Comparison of ENCODE assay signal across 9 cellular contexts in the genomic region with DNA sequence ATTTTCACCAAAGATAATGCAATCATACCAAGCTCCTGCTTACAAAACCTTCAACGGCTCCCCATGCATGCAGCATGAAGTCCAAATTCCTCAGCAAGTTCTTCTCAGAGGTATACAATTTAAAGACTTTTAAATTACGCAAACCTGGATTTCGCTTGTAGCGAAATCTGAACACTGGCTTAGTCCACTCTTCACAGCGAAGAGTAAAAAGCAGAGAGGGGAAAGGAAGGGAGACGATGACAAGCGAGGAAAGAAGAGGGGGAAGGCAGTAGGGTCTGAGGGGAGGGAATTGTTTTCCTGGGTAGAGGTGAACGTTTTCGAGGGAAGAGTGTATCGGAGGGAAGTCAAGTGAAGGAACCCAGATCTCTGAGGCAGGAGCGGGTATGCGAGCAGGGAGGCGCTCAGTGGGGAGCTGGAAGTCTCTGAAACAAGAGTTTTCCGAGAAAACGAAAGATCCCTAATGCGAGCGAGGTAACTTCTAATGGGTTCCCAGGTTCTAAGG. TPM values are rescaled to one million over a fixed set of nuclear protein-coding genes. Genes with fewer than 3 reads are reported as not detected.
DNase-seq lines count a peak whose midpoint lies in the region; ATAC-seq and TF ChIP-seq lines count a peak whose summit lies in the region.
"Had no signal": no experiment of that assay in that cellular context is flagged by ENCODE, and none has a peak within 500 bp of the region (broad histone marks: within the 10 kb centered on the region; RNA-seq: fewer than 3 reads in every experiment).

No MANE protein-coding gene starts in this region.

- TF ChIP-seq CTCF in GM12875 (IDR thresholded peaks at IDR 0.05; ENCODE audit: borderline replicate concordance, insufficient read depth, low read depth, low read length): no peak
- no peak for TF ChIP-seq CTCF in heart right ventricle (IDR thresholded peaks at IDR 0.05)
- TF ChIP-seq CTCF in CD14-positive monocyte (IDR thresholded peaks at IDR 0.05): no peak
- no peak for TF ChIP-seq CTCF in progenitor cell of endocrine pancreas (IDR thresholded peaks at IDR 0.05; ENCODE audit: unreplicated experiment)

- no peak for DNase-seq in SJSA1 (ENCODE audit: low read depth in 1 of 2, low spot score in 2 of 2)
- DNase-seq in heart right ventricle: no peak
- no peak for DNase-seq in skeletal muscle cell (ENCODE audit: low read depth)
- no peak for DNase-seq in SW480 (ENCODE audit: low spot score)
- DNase-seq in D341Med (ENCODE audit: low spot score): no peak
- no peak for DNase-seq in CD14-positive monocyte (ENCODE audit: low spot score)
- DNase-seq in progenitor cell of endocrine pancreas (ENCODE audit: low spot score, unreplicated experiment): no peak
- DNase-seq: activated naive CD4-positive, alpha-beta T cell treated with anti-CD3 and anti-CD28 coated beads, Interleukin-2, amount 50 U/mL, for 16 hours had no signal

- H3K9me3 ChIP-seq in SJSA1 (replicated peaks): no peaks in the 10 kb centered on the region
- H3K9me3 ChIP-seq in heart right ventricle: no peaks in the 10 kb centered on the region

- no peaks in the 10 kb centered on the region for H3K36me3 ChIP-seq in SJSA1
- peaks cover 0 to 15% (median 0%) of the 10 kb centered on the region in 9 donors for H3K36me3 ChIP-seq in heart right ventricle

- H3K27ac ChIP-seq in SJSA1 (no peak overlapping the region), heart right ventricle (peak overlapping the region in 9 of 10 donors; percentile 35 to 83 (median 76))

- H3K4me3 ChIP-seq in GM12875 (ENCODE audit: low read depth, low read length) (peak overlapping the region; percentile 95), SJSA1 (peak overlapping the region; percentile 59), heart right ventricle (peak overlapping the region; percentile 62 to 96 (median 86)), skeletal muscle cell (ENCODE audit: low read depth, low read length) (peak overlapping the region; percentile 80)

- 3 to 4% methylated on average over 17 of the region's 17 CpGs for WGBS in heart right ventricle, 2 donors

- no peak for ATAC-seq in heart right ventricle

- peaks cover 0 to 3% (median 3%) of the 10 kb centered on the region in 3 donors for H3K27me3 Mint-ChIP-seq in CD14-positive monocyte (ENCODE audit: low read depth in 3 of 3)
- peaks cover 12% of the 10 kb centered on the region for H3K27me3 Mint-ChIP-seq in progenitor cell of endocrine pancreas

- no peaks in the 10 kb centered on the region for H3K27me3 ChIP-seq in SJSA1 (replicated peaks)
- no peaks in the 10 kb centered on the region for H3K27me3 ChIP-seq in heart right ventricle

- peaks cover 5% of the 10 kb centered on the region for H3K4me1 Mint-ChIP-seq in CD14-positive monocyte
- H3K4me1 Mint-ChIP-seq in progenitor cell of endocrine pancreas (ENCODE audit: low read depth): peaks cover 4% of the 10 kb centered on the region

- intact Hi-C loops in heart right ventricle (cut with DNase I) (loop anchor here in 9 of 10 donors (2.0 to 10.0 kb wide), 6 partner anchors 128 to 478 kb away; partner anchors contain the start of genes HECTD3 (in 8 of the 9) and UROD (in 8 of the 9)), CD14-positive monocyte (cut with micrococcal nuclease) (loop anchor here in 1 of 2 donors (2.0 to 5.0 kb wide), 3 partner anchors 78 to 478 kb away; partner anchors contain the start of genes HECTD3 and UROD)

- H3K36me3 Mint-ChIP-seq in CD14-positive monocyte: peaks cover 8 to 11% of the 10 kb centered on the region in 2 donors
- no peaks in the 10 kb centered on the region for H3K36me3 Mint-ChIP-seq in progenitor cell of endocrine pancreas (ENCODE audit: insufficient read depth)

- H3K4me3 Mint-ChIP-seq in CD14-positive monocyte (no peak overlapping the region), progenitor cell of endocrine pancreas (ENCODE audit: low read depth) (no peak overlapping the region)

- H3K4me1 ChIP-seq in SJSA1 (replicated peaks): peaks cover 5% of the 10 kb centered on the region; the same call in 1 of the 2 replicates
- peaks cover 0 to 29% (median 10%) of the 10 kb centered on the region in 9 donors for H3K4me1 ChIP-seq in heart right ventricle

- H3K27ac Mint-ChIP-seq in CD14-positive monocyte: no peak overlapping the region
- no peak overlapping the region for H3K27ac Mint-ChIP-seq in progenitor cell of endocrine pancreas

- peaks cover 0 to under 1% (median 0%) of the 10 kb centered on the region in 7 donors for H3K9me3 Mint-ChIP-seq in CD14-positive monocyte
- H3K9me3 Mint-ChIP-seq in progenitor cell of endocrine pancreas (ENCODE audit: low read depth): no peaks in the 10 kb centered on the region

RNA-seq across cellular contexts. Expression of gene TESK2, which starts 0.8 kb away (rescaled TPM):
- total RNA-seq in SJSA1 (2014; rRNA removed; shearing (Covaris generic)): 2.0 and 3.2 TPM in 2 replicates
- 1 to 10 TPM in 8 of 10 donors, under 1 TPM in 2; 0.77 to 2.6 (median 1.3) TPM for total RNA-seq in heart right ventricle
- polyA plus RNA-seq in heart right ventricle: 1 to 10 TPM in 1 of 2 donors, under 1 TPM in 1; 0.95 to 1.2 TPM
- 1 to 10 TPM; 3.9 to 4.1 TPM for polyA plus RNA-seq in CD14-positive monocyte
- total RNA-seq in progenitor cell of endocrine pancreas: 9.4 and 9.5 TPM in 2 replicates

RNA-seq across cellular contexts. Expression of gene CCDC163, which starts 9.7 kb away (rescaled TPM):
- total RNA-seq in SJSA1 (2014; rRNA removed; shearing (Covaris generic)): 1.9 and 2.3 TPM in 2 replicates
- total RNA-seq in heart right ventricle: 1 to 10 TPM in 3 of 10 donors, under 1 TPM in 6, not detected in 1; 0.31 to 3.1 (median 0.59) TPM
- 1 to 10 TPM in 1 of 2 donors, under 1 TPM in 1; 0.37 to 1.9 TPM for polyA plus RNA-seq in heart right ventricle
- polyA plus RNA-seq in CD14-positive monocyte: 1 to 10 TPM in 1 of 2 donors, under 1 TPM in 1; 0.23 to 3.3 TPM
- total RNA-seq in progenitor cell of endocrine pancreas: 2.6 and 2.8 TPM in 2 replicates

RNA-seq across cellular contexts. Expression of gene MMACHC, which starts 9.9 kb away (rescaled TPM):
- 2.3 and 4.9 TPM in 2 replicates for total RNA-seq in SJSA1 (2014; rRNA removed; shearing (Covaris generic))
- total RNA-seq in heart right ventricle: 10 to 100 TPM in 9 of 10 donors, 1 to 10 TPM in 1; 7.8 to 24.6 (median 18.9) TPM
- polyA plus RNA-seq in heart right ventricle: 10 to 100 TPM in 1 of 2 donors, 1 to 10 TPM in 1; 3.6 to 12.7 TPM
- under 1 TPM in 1 of 2 donors, not detected in 1; 0.37 TPM for polyA plus RNA-seq in CD14-positive monocyte
- 10.0 and 11.3 TPM in 2 replicates for total RNA-seq in progenitor cell of endocrine pancreas

RNA-seq across cellular contexts. Expression of gene PRDX1, which starts 31.5 kb away (rescaled TPM):
- 661 and 828 TPM in 2 replicates for total RNA-seq in SJSA1 (2014; rRNA removed; shearing (Covaris generic))
- total RNA-seq in heart right ventricle (100 to 1,000 TPM; 212 to 421 (median 289) TPM), progenitor cell of endocrine pancreas (308 and 331 TPM in 2 replicates)
- polyA plus RNA-seq in heart right ventricle (100 to 1,000 TPM; 377 to 610 TPM), CD14-positive monocyte (100 to 1,000 TPM; 294 to 362 TPM)
